Comparison of ENCODE assay signal across 8 cellular contexts in the genomic region with DNA sequence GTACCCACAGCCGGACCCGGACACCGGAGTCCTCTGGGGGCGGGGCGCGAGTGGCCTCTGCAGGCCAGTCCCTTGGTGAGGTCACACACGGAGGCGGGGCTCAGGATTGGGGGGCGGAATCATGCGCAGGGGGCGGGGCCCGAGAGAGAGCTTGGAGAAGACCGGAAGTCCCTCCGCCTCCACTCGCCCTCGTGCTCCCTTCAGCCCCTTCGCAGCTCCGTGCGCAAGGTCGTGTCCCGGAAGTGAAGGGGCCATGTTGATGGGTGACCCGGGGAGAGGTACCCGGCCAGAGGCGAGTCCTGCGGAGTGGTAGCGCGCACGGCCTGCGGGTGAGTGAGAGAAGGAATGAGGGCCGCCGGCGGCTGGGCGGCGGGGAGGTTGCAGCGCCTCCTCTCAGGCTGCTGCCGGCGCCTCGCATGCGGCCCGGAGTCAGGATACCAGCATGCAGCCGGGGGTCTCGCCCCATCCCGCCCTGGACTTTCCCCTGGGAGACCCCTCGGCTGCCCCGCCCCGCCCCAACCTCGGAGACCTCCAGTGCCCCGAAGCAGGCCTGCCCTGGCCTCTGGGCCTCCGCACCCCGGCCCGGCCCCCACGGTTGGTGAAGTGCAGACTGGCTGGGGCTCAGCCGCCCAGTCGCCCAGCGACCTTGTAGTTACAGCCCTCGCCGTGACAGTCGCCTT. TPM values are rescaled to one million over a fixed set of nuclear protein-coding genes. Genes with fewer than 3 reads are reported as not detected.
DNase-seq lines count a peak whose midpoint lies in the region; ATAC-seq, FAIRE-seq and TF ChIP-seq lines count a peak whose summit lies in the region.

A gene (plus strand): TSS at position 182 of the 680 bp plus-strand sequence. CDS start 9,005 bp downstream, outside the sequence.

- peak within 1 kb of the TSS; percentile 81 to 89 for H3K9ac ChIP-seq in kidney (ENCODE audit: low read length in 2 of 2)

- H3K4me1 ChIP-seq in kidney (ENCODE audit: control insufficient read depth in 1 of 2, insufficient read depth in 1 of 2, low read depth in 1 of 2, low read length in 2 of 2) = peaks cover 20 to 23% of the 10 kb centered on the region in 2 donors

- TF ChIP-seq CTCF in kidney (IDR thresholded peaks at IDR 0.05; ENCODE audit: borderline replicate concordance, extremely low read depth, insufficient read depth) = no peak

- intact Hi-C loops in kidney (cut with DNase I) = no loop called here

- TF ChIP-seq POLR2A in GM18951 (IDR thresholded peaks at IDR 0.05; ENCODE audit: extremely low read depth, insufficient read depth, insufficient read length) = peak; percentile 82

- peak; percentile 53 for FAIRE-seq in kidney (lab: Jason Lieb, UNC)

- H3K9me3 ChIP-seq in kidney (ENCODE audit: control insufficient read depth in 1 of 2, low read length in 2 of 2) = no peaks in the 10 kb centered on the region

- H3K4me3 ChIP-seq in kidney (ENCODE audit: low read length in 2 of 2) = peak within 1 kb of the TSS; percentile 77 to 92

- DNase-seq in AG08396 (ENCODE audit: low spot score) = peak; percentile 95
- DNase-seq in NCI-H446 treated with DMSO at 0.1 percent for 48 hours (lab: John Stamatoyannopoulos, UW) = peak; percentile 88
- DNase-seq in activated CD4-positive, CD25-positive, alpha-beta regulatory T cell treated with anti-CD3 and anti-CD28 coated beads, Interleukin-2, amount 50 U/mL, for 72 hours = peak; percentile 96
- DNase-seq in cerebellum (ENCODE audit: low spot score) = peak; percentile 99
- DNase-seq in kidney = peak; percentile 99
- peak; percentile 96 for DNase-seq in stimulated activated CD4-positive, alpha-beta T cell treated with anti-CD3 and anti-CD28 coated beads, Interleukin-15, amount 100 ng/mL, for 24 hours

- in situ Hi-C loops in GM18951 (cut with MboI; ENCODE audit: low sequenced_read_pairs, unreplicated experiment) = no loop called here

- peaks cover 19 to 24% of the 10 kb centered on the region in 2 donors for H3K36me3 ChIP-seq in kidney (ENCODE audit: control insufficient read depth in 1 of 2, insufficient read depth in 2 of 2, low read length in 2 of 2)

- ATAC-seq in HG03175 (IDR thresholded peaks at IDR 0.05; ENCODE audit: unreplicated experiment) = peak; percentile 87

- peak within 1 kb of the TSS; percentile 87 to 92 for H3K27ac ChIP-seq in kidney (ENCODE audit: low read depth in 2 of 2, low read length in 2 of 2)

RNA-seq across cellular contexts. Expression of the gene that starts here (rescaled TPM):
- 24.8 TPM for total RNA-seq in cerebellum
- total RNA-seq in kidney = 27.9 TPM
- 13.0 TPM for polyA plus RNA-seq in kidney (ENCODE audit: insufficient read depth, low read depth, low replicate concordance)

Comparison
In these comparisons a context has a peak if more than half of its experiments do, and no peak if none do; other contexts are left out.
1. Peak in every context shown above with its lines: DNase-seq, ATAC-seq, H3K4me3 ChIP-seq and H3K27ac ChIP-seq.